In the genomic region with DNA sequence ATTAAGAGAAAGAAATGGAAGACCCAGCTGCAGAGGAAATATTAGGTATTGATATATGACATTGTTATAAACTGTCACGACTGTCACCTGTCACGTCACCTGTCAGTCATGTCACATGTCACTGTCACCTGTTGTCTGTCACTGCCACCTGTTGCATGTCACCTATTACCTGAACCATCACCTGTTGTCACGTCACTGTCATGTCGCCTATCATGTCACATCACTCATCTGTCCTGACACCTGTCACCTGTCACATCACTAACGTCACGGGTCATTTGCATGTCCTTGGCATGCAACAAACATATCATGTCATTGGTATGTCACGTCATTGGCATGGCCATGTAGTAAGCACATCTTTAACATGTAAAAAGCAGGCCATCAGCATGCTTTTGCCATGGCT, we compare ENCODE assay signal across 21 cellular contexts. TPM values are rescaled to one million over a fixed set of nuclear protein-coding genes. Genes with fewer than 3 reads are reported as not detected.
DNase-seq lines count a peak whose midpoint lies in the region; ATAC-seq and TF ChIP-seq lines count a peak whose summit lies in the region.
"Had no signal": no experiment of that assay in that cellular context is flagged by ENCODE, and none has a peak within 500 bp of the region (broad histone marks: within the 10 kb centered on the region; RNA-seq: fewer than 3 reads in every experiment).

No MANE protein-coding gene starts in this region.

- no peak overlapping the region for H3K4me3 ChIP-seq in BLaER1 treated with 17β-estradiol and CSF1 and Interleukin-3, amounts not matched to agents 10 nM and 100 nM
- H3K4me3 ChIP-seq in stomach smooth muscle (ENCODE audit: low read length in 2 of 2) (no peak overlapping the region), gastroesophageal sphincter (no peak overlapping the region), H7 (ENCODE audit: insufficient read depth, low read depth, low read length) (no peak overlapping the region)
- H3K4me3 ChIP-seq: GM23338, SJSA1 had no signal

- ATAC-seq in gastroesophageal sphincter (no peak), GM19467 (IDR thresholded peaks at IDR 0.05; ENCODE audit: unreplicated experiment) (no peak)
- ATAC-seq: GM23338, Right ventricle myocardium inferior had no signal

- no peaks in the 10 kb centered on the region for H4K20me1 ChIP-seq in BLaER1 treated with 17β-estradiol and CSF1 and Interleukin-3, amounts not matched to agents 10 nM and 100 nM

- DNase-seq in HEK293T (ENCODE audit: extremely low spot score): no peak
- DNase-seq in caudate nucleus (lab: John Stamatoyannopoulos, UW): peak in 1 of 61 donors; percentile 30
- DNase-seq in H7: no peak
- DNase-seq: DMS153; DND-41; HCEC 1CT; KBM-7; NCI-H2029 treated with DMSO at 0.1 percent for 48 hours; NCI-H526; NK-92 treated with Interleukin-12 subunit alpha and Interleukin-12 subunit beta, amount 100 ng/mL, for 24 hours; T-helper 1 cell had no signal

- H3K9ac ChIP-seq in BLaER1 treated with 17β-estradiol and CSF1 and Interleukin-3, amounts not matched to agents 10 nM and 100 nM: 0 out of 22 replicates have a peak overlapping the region, but pooled peaks of 1 of the 11 experiments have one; percentile 6
- H3K9ac ChIP-seq in stomach smooth muscle (ENCODE audit: low read length in 2 of 2): no peak overlapping the region

- H3K4me2 ChIP-seq in BLaER1 treated with 17β-estradiol and CSF1 and Interleukin-3, amounts not matched to agents 10 nM and 100 nM: peak overlapping the region; percentile 34 to 87 (median 75); a peak in 20 of 22 replicates
- H3K4me2 ChIP-seq: GM23338 had no signal

- POLR2A ChIA-PET in HEK293T (lab: Yijun Ruan, JAX): no interaction called here

- no peak for TF ChIP-seq CTCF in gastroesophageal sphincter (IDR thresholded peaks at IDR 0.05)

- no peak for TF ChIP-seq EP300 in gastroesophageal sphincter (IDR thresholded peaks at IDR 0.05)

- CTCF ChIA-PET in HEK293T (lab: Yijun Ruan, JAX): no interaction called here

- no peak for TF ChIP-seq POLR2A in gastroesophageal sphincter (IDR thresholded peaks at IDR 0.05)

- H3K27me3 ChIP-seq in BLaER1 treated with 17β-estradiol and CSF1 and Interleukin-3, amounts not matched to agents 10 nM and 100 nM: no peaks in the 10 kb centered on the region
- no peaks in the 10 kb centered on the region for H3K27me3 ChIP-seq in stomach smooth muscle (ENCODE audit: control insufficient read depth in 1 of 2, insufficient read depth in 2 of 2, low read length in 2 of 2)
- no peaks in the 10 kb centered on the region for H3K27me3 ChIP-seq in gastroesophageal sphincter
- H3K27me3 ChIP-seq in H7 (ENCODE audit: control insufficient read depth, insufficient read depth, low read length): no peaks in the 10 kb centered on the region
- H3K27me3 ChIP-seq: SJSA1 had no signal

- H3K9me3 ChIP-seq in BLaER1 treated with 17β-estradiol and CSF1 and Interleukin-3, amounts not matched to agents 10 nM and 100 nM (replicated peaks in 1 of 11): peaks cover 0 to 28% (median 9%) of the 10 kb centered on the region in 11 experiments; a peak in 15 of 22 replicates
- peaks cover 0 to 7% of the 10 kb centered on the region in 2 donors for H3K9me3 ChIP-seq in stomach smooth muscle (ENCODE audit: control insufficient read depth in 2 of 2, low read length in 2 of 2)
- no peaks in the 10 kb centered on the region for H3K9me3 ChIP-seq in gastroesophageal sphincter

- H3K27ac ChIP-seq in BLaER1 treated with 17β-estradiol and CSF1 and Interleukin-3, amounts not matched to agents 10 nM and 100 nM: no peak overlapping the region
- H3K27ac ChIP-seq in caudate nucleus (ENCODE audit: low read depth, low read length) (peak overlapping the region; percentile 79), stomach smooth muscle (ENCODE audit: low read length) (peak overlapping the region; percentile 49), gastroesophageal sphincter (no peak overlapping the region)
- H3K27ac ChIP-seq: SJSA1 had no signal

- 94 to 98% methylated on average over 5 to 7 of the region's 7 CpGs for WGBS in gastroesophageal sphincter (ENCODE audit: low coverage in 1 of 2), 2 donors

- H3K36me3 ChIP-seq in BLaER1 treated with 17β-estradiol and CSF1 and Interleukin-3, amounts not matched to agents 10 nM and 100 nM: no peaks in the 10 kb centered on the region
- H3K36me3 ChIP-seq in stomach smooth muscle (ENCODE audit: control insufficient read depth in 2 of 2, insufficient read depth in 2 of 2, low read length in 2 of 2): no peaks in the 10 kb centered on the region
- no peaks in the 10 kb centered on the region for H3K36me3 ChIP-seq in gastroesophageal sphincter
- H3K36me3 ChIP-seq in H7 (replicated peaks; ENCODE audit: control insufficient read depth, insufficient read depth, low read length): no peaks in the 10 kb centered on the region
- H3K36me3 ChIP-seq: SJSA1 had no signal

- H3K4me1 ChIP-seq in BLaER1 treated with 17β-estradiol and CSF1 and Interleukin-3, amounts not matched to agents 10 nM and 100 nM: peaks cover 28 to 50% (median 40%) of the 10 kb centered on the region in 10 experiments
- H3K4me1 ChIP-seq in stomach smooth muscle (ENCODE audit: control insufficient read depth, insufficient read depth, low read length) (peaks cover 18% of the 10 kb centered on the region), gastroesophageal sphincter (no peaks in the 10 kb centered on the region)
- H3K4me1 ChIP-seq: SJSA1 had no signal

TF ChIP-seq in HEK293T, 16 proteins besides CTCF, POLR2A, EP300 and RAD21:
- TF ChIP-seq ZNF384 (IDR thresholded peaks at IDR 0.05) (no peak), LEF1 (IDR thresholded peaks at IDR 0.05; ENCODE audit: borderline replicate concordance) (no peak), TARDBP (IDR thresholded peaks at IDR 0.05) (no peak), SP1 (IDR thresholded peaks at IDR 0.05) (no peak), FOXM1 (IDR thresholded peaks at IDR 0.05; ENCODE audit: borderline replicate concordance) (no peak), FOXA1 (IDR thresholded peaks at IDR 0.05) (no peak), ELF4 (IDR thresholded peaks at IDR 0.05) (no peak)
- TF ChIP-seq, protein P1, sequence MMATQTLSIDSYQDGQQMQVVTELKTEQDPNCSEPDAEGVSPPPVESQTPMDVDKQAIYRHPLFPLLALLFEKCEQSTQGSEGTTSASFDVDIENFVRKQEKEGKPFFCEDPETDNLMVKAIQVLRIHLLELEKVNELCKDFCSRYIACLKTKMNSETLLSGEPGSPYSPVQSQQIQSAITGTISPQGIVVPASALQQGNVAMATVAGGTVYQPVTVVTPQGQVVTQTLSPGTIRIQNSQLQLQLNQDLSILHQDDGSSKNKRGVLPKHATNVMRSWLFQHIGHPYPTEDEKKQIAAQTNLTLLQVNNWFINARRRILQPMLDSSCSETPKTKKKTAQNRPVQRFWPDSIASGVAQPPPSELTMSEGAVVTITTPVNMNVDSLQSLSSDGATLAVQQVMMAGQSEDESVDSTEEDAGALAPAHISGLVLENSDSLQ (IDR thresholded peaks at IDR 0.05): peak; percentile 92
TF ChIP-seq in HEK293T: peak in this region for 1.

RNA-seq across cellular contexts. Expression of a gene that starts 26.6 kb away (rescaled TPM):
- total RNA-seq in gastroesophageal sphincter: 1 to 10 TPM; 3.0 to 5.3 (median 4.5) TPM
- 15.8 and 18.3 TPM in 2 replicates for total RNA-seq in H7 (2014; rRNA removed; shearing (Covaris generic))
- total RNA-seq: LHCN-M2, MCF 10A, RPMI7951, SJSA1 had no signal

Comparison
In these comparisons a context has a peak if more than half of its experiments do, and no peak if none do; other contexts are left out.
1. H3K27ac ChIP-seq: peak in caudate nucleus (single experiment) and stomach smooth muscle (single experiment); none in BLaER1 treated with 17β-estradiol and CSF1 and Interleukin-3, amounts not matched to agents 10 nM and 100 nM (0 of 11) and gastroesophageal sphincter (0 of 4).